In genomic region chr11:73334244-73335203, GRCh38 we compare ENCODE assay signal across 9 cellular contexts. TPM values are rescaled to one million over a fixed set of nuclear protein-coding genes. Genes with fewer than 3 reads are reported as not detected.
DNase-seq lines count a peak whose midpoint lies in the region; ATAC-seq and TF ChIP-seq lines count a peak whose summit lies in the region.
"Had no signal": no experiment of that assay in that cellular context is flagged by ENCODE, and none has a peak within 500 bp of the region (broad histone marks: within the 10 kb centered on the region; RNA-seq: fewer than 3 reads in every experiment).

No MANE protein-coding gene starts in this region.

- peak; percentile 54 for DNase-seq in HT-29 (ENCODE audit: low spot score)
- peak; percentile 71 for DNase-seq in left kidney (ENCODE audit: low read depth, low spot score)
- peak; percentile 89 to 92 for DNase-seq in tibial artery
- DNase-seq in Kasumi-1 (lab: John Stamatoyannopoulos, UW), result no peak
- no peak for DNase-seq in effector memory CD8-positive, alpha-beta T cell
- DNase-seq in activated T-cell treated with anti-CD3 and anti-CD28 coated beads for 4 hours, result no peak
- no peak for DNase-seq in NCI-H1417 treated with DMSO at 0.1 percent for 48 hours (lab: John Stamatoyannopoulos, UW)

- ATAC-seq in effector memory CD8-positive, alpha-beta T cell (replicated peaks), result no peak

- no peaks in the 10 kb centered on the region for H3K9me3 ChIP-seq in tibial artery

- H3K4me3 Mint-ChIP-seq in brain, result peak overlapping the region; percentile 34 to 58 (median 42)
- H3K4me3 Mint-ChIP-seq in effector memory CD8-positive, alpha-beta T cell, result no peak overlapping the region

- H3K4me1 Mint-ChIP-seq in brain, result peaks cover 65% of the 10 kb centered on the region
- H3K4me1 Mint-ChIP-seq in effector memory CD8-positive, alpha-beta T cell (ENCODE audit: low read depth in 2 of 2), result no peaks in the 10 kb centered on the region

- H3K36me3 Mint-ChIP-seq in brain, result no peaks in the 10 kb centered on the region
- H3K36me3 Mint-ChIP-seq in effector memory CD8-positive, alpha-beta T cell (ENCODE audit: insufficient read depth), result peaks cover 2% of the 10 kb centered on the region

- no peaks in the 10 kb centered on the region for H3K27me3 ChIP-seq in tibial artery

- H3K4me3 ChIP-seq in tibial artery, result peak overlapping the region; percentile 0 to 5

- no peaks in the 10 kb centered on the region for H3K9me3 Mint-ChIP-seq in brain
- H3K9me3 Mint-ChIP-seq in effector memory CD8-positive, alpha-beta T cell, result no peaks in the 10 kb centered on the region

- peak overlapping the region; percentile 80 to 86 for H3K27ac ChIP-seq in tibial artery
- H3K27ac ChIP-seq: epithelial cell of prostate had no signal

- peaks cover 0 to 6% (median 0%) of the 10 kb centered on the region in 3 donors for H3K36me3 ChIP-seq in tibial artery

- peaks cover 13 to 99% (median 80%) of the 10 kb centered on the region in 4 donors for H3K4me1 ChIP-seq in tibial artery

- intact Hi-C loops in tibial artery (cut with DNase I; ENCODE audit: low total_unique reads), result loop anchor here (2.0 to 5.0 kb wide), 2 partner anchors 28 to 37 kb away; no protein-coding TSS in a partner anchor

- TF ChIP-seq CTCF in brain (conservative IDR thresholded peaks at IDR 0.05) (no peak), tibial artery (IDR thresholded peaks at IDR 0.05) (no peak)

- H3K27me3 Mint-ChIP-seq in brain, result no peaks in the 10 kb centered on the region
- H3K27me3 Mint-ChIP-seq in effector memory CD8-positive, alpha-beta T cell, result peaks cover 0 to 13% of the 10 kb centered on the region in 2 donors

- peak overlapping the region; percentile 84 to 96 (median 91) for H3K27ac Mint-ChIP-seq in brain
- H3K27ac Mint-ChIP-seq in effector memory CD8-positive, alpha-beta T cell, result no peak overlapping the region

RNA-seq across cellular contexts. Expression of gene ARHGEF17, which starts 26.4 kb away (rescaled TPM):
- total RNA-seq in HT-29 (2014; rRNA removed; shearing (Covaris generic)), result 31.9 and 33.1 TPM in 2 replicates
- 21.9 TPM for polyA plus RNA-seq in brain (ENCODE audit: insufficient read depth, low read depth, low replicate concordance)

RNA-seq across cellular contexts. Expression of gene RELT, which starts 41.7 kb away (rescaled TPM):
- total RNA-seq in HT-29 (2014; rRNA removed; shearing (Covaris generic)), result 20.9 and 21.5 TPM in 2 replicates
- polyA plus RNA-seq in brain (ENCODE audit: insufficient read depth, low read depth, low replicate concordance), result 8.3 TPM

Comparison
In these comparisons a context has a peak if more than half of its experiments do, and no peak if none do; other contexts are left out.
1. DNase-seq: peak in HT-29 (single experiment), left kidney (single experiment) and tibial artery (2 of 2); none in Kasumi-1 (0 of 2), effector memory CD8-positive, alpha-beta T cell (0 of 3), activated T-cell treated with anti-CD3 and anti-CD28 coated beads for 4 hours (single experiment) and NCI-H1417 treated with DMSO at 0.1 percent for 48 hours (single experiment).
2. H3K27ac Mint-ChIP-seq: peak in brain (5 of 5); none in effector memory CD8-positive, alpha-beta T cell (0 of 2).
3. H3K4me3 Mint-ChIP-seq: peak in brain (5 of 5); none in effector memory CD8-positive, alpha-beta T cell (0 of 2).